ENCODE assay signal across 9 cellular contexts in genomic region chr20:58388882-58389323, GRCh38. TPM values are rescaled to one million over a fixed set of nuclear protein-coding genes. Genes with fewer than 3 reads are reported as not detected.
DNase-seq lines count a peak whose midpoint lies in the region; ATAC-seq, FAIRE-seq and TF ChIP-seq lines count a peak whose summit lies in the region.
"Had no signal": no experiment of that assay in that cellular context is flagged by ENCODE, and none has a peak within 500 bp of the region (broad histone marks: within the 10 kb centered on the region; RNA-seq: fewer than 3 reads in every experiment).

TSS of gene VAPB (plus strand) at chr20:58389229. CDS start at chr20:58389460, 231 bp downstream.

- peak; percentile 99 for DNase-seq in AG20443 (ENCODE audit: low spot score)
- DNase-seq in NCI-H446 (lab: John Stamatoyannopoulos, UW), result peak; percentile 87 to 98
- DNase-seq in activated CD4-positive, CD25-positive, alpha-beta regulatory T cell treated with anti-CD3 and anti-CD28 coated beads, Interleukin-2, amount 50 U/mL, for 72 hours, result peak; percentile 99
- peak; percentile 93 for DNase-seq in cerebellar cortex (ENCODE audit: low spot score)
- peak; percentile 99 for DNase-seq in kidney
- peak; percentile 95 to 97 for DNase-seq in stimulated activated CD4-positive, alpha-beta T cell treated with anti-CD3 and anti-CD28 coated beads, Interleukin-15, amount 100 ng/mL, for 1 hour (ENCODE audit: low read depth in 1 of 2, low spot score in 1 of 2)

- H3K36me3 ChIP-seq in kidney (ENCODE audit: control insufficient read depth in 1 of 2, insufficient read depth in 2 of 2, low read length in 2 of 2), result peaks cover 6 to 9% of the 10 kb centered on the region in 2 donors

- no peaks in the 10 kb centered on the region for H3K9me3 ChIP-seq in kidney (ENCODE audit: control insufficient read depth in 1 of 2, low read length in 2 of 2)

- intact Hi-C loops in kidney (cut with DNase I), result no loop called here

- peak within 1 kb of the TSS; percentile 92 to 94 for H3K27ac ChIP-seq in kidney (ENCODE audit: low read depth in 2 of 2, low read length in 2 of 2)

- peak within 1 kb of the TSS; percentile 81 to 91 for H3K9ac ChIP-seq in kidney (ENCODE audit: low read length in 2 of 2)

- no peak for FAIRE-seq in kidney (lab: Jason Lieb, UNC)
- FAIRE-seq: colon had no signal

- peaks cover 8 to 16% of the 10 kb centered on the region in 2 donors for H3K4me1 ChIP-seq in kidney (ENCODE audit: control insufficient read depth in 1 of 2, insufficient read depth in 1 of 2, low read depth in 1 of 2, low read length in 2 of 2)

- TF ChIP-seq CTCF in kidney (IDR thresholded peaks at IDR 0.05; ENCODE audit: borderline replicate concordance, extremely low read depth, insufficient read depth), result no peak

- H3K4me3 ChIP-seq in kidney (ENCODE audit: low read length in 2 of 2), result peak within 1 kb of the TSS; percentile 86 to 91

- peak; percentile 94 for ATAC-seq in GM19043 (IDR thresholded peaks at IDR 0.05; ENCODE audit: low read depth, unreplicated experiment)
- ATAC-seq in HG03354 (IDR thresholded peaks at IDR 0.05; ENCODE audit: poor library complexity, severe bottlenecking, unreplicated experiment), result peak; percentile 97

RNA-seq across cellular contexts. Expression of gene VAPB, which starts in this region (rescaled TPM):
- total RNA-seq in kidney, result 60.4 TPM
- 49.3 TPM for polyA plus RNA-seq in kidney (ENCODE audit: insufficient read depth, low read depth, low replicate concordance)

Comparison
In these comparisons a context has a peak if more than half of its experiments do, and no peak if none do; other contexts are left out.
1. Peak in every context shown above with its lines: DNase-seq, ATAC-seq, H3K4me3 ChIP-seq and H3K27ac ChIP-seq.